In the genomic region with DNA sequence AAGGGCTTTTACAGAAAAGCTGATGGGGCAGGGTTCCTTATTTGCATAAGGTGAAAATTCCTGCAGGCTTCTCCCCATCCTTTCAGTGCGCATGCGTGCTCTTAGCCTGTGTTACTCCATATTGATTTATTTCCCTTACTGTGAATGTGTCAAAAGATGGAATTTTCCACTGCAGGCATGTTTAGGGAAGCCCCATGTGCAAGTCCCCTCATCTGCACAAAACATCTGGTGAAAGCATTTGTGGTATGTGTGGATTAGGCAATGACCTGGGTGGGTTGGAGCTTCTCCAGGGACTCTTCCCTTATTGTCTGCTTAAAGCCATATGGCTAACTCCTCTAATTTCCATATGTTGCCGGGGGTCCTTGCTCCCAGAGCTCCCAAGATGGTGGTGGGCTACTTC, we compare ENCODE assay signal across 19 cellular contexts.
"Had no signal": no experiment of that assay in that cellular context is flagged by ENCODE, and none has a peak within 500 bp of the region (broad histone marks: within the 10 kb centered on the region; RNA-seq: fewer than 3 reads in every experiment).

No MANE protein-coding gene starts in this region.

- H3K27ac Mint-ChIP-seq: natural killer cell treated with Interleukin-12 subunit alpha and Interleukin-12 subunit beta and Interleukin-15 and Interleukin-18, amount 100 ng/mL, for 72 hours; neural progenitor cell; type B pancreatic cell had no signal

- H3K27me3 ChIP-seq: esophagus muscularis mucosa, heart right ventricle, neural progenitor cell, ovary, suprapubic skin, thyroid gland, uterus had no signal

- H3K4me3 ChIP-seq: esophagus muscularis mucosa, heart right ventricle, neural progenitor cell, ovary, suprapubic skin, thyroid gland, uterus had no signal

- H3K4me1 Mint-ChIP-seq: neural progenitor cell had no signal

- H3K4me2 ChIP-seq: neural progenitor cell had no signal

- H3K36me3 Mint-ChIP-seq: neural progenitor cell, type B pancreatic cell had no signal

- H3K9me3 Mint-ChIP-seq: neural progenitor cell, type B pancreatic cell had no signal

- H3K9me3 ChIP-seq: esophagus muscularis mucosa, heart right ventricle, ovary, thyroid gland, uterus had no signal

- H3K9ac ChIP-seq: neural progenitor cell had no signal

- H3K27me3 Mint-ChIP-seq: natural killer cell treated with Interleukin-12 subunit alpha and Interleukin-12 subunit beta and Interleukin-15 and Interleukin-18, amount 100 ng/mL, for 72 hours; type B pancreatic cell had no signal

- H3K4me1 ChIP-seq: esophagus muscularis mucosa, heart right ventricle, neural progenitor cell, suprapubic skin, thyroid gland, uterus had no signal

- FAIRE-seq: frontal cortex, small intestine had no signal

- H3K27ac ChIP-seq: epithelial cell of prostate, esophagus muscularis mucosa, heart right ventricle, neural progenitor cell, ovary, suprapubic skin, thyroid gland, uterus had no signal

- H3K36me3 ChIP-seq: esophagus muscularis mucosa, heart right ventricle, neural progenitor cell, ovary, suprapubic skin, thyroid gland, uterus had no signal

- DNase-seq: effector memory CD4-positive, alpha-beta T cell; heart right ventricle; hypothalamus; islet precursor cell; midbrain; nucleus accumbens; ovary; small intestine; stimulated activated CD4-positive, alpha-beta T cell treated with anti-CD3 and anti-CD28 coated beads, Interleukin-2, amount 100 ng/mL, for 48 hours; stimulated activated naive CD4-positive, alpha-beta T cell treated with Interleukin-2 at 50 U/mL for 16 hours; thyroid gland; uterus had no signal

- H2AFZ ChIP-seq: neural progenitor cell had no signal

- H3K4me3 Mint-ChIP-seq: natural killer cell treated with Interleukin-12 subunit alpha and Interleukin-12 subunit beta and Interleukin-15 and Interleukin-18, amount 100 ng/mL, for 72 hours; neural progenitor cell; type B pancreatic cell had no signal
